Comparison of ENCODE assay signal across 8 cellular contexts in genomic region chr11:9758676-9759518, GRCh38.
DNase-seq lines count a peak whose midpoint lies in the region; ATAC-seq and TF ChIP-seq lines count a peak whose summit lies in the region.

No MANE protein-coding gene starts in this region.

- H3K9ac ChIP-seq in HUES48 (ENCODE audit: low read depth, low read length) = peak overlapping the region; percentile 65
- peak overlapping the region; percentile 89 for H3K9ac ChIP-seq in SU-DHL-6 (ENCODE audit: low read length)

- POLR2A ChIA-PET in CD8-positive, alpha-beta T cell (lab: Charles Lee) = interaction anchor here (0.6 to 1.1 kb wide), 2 partner anchors 214 to 549 kb away, joined by 3 to 5 read pairs; no protein-coding TSS in a partner anchor

- CTCF ChIA-PET in CD8-positive, alpha-beta T cell (lab: Charles Lee) = interaction anchor here (0.6 to 3.3 kb wide), 27 partner anchors 8 to 567 kb away, joined by 3 to 40 read pairs (median 4); partner anchors contain the start of gene ADM

- no peak for ATAC-seq in CD8-positive, alpha-beta T cell
- ATAC-seq in GM19452 (IDR thresholded peaks at IDR 0.05; ENCODE audit: unreplicated experiment) (peak; percentile 27), psoas muscle (peak; percentile 69 to 80 (median 76)), HG02610 (IDR thresholded peaks at IDR 0.05; ENCODE audit: unreplicated experiment) (no peak)

- DNase-seq in CD8-positive, alpha-beta T cell = peak in 6 of 7 experiments; percentile 28 to 63 (median 36)
- DNase-seq in amniotic stem cell (lab: John Stamatoyannopoulos, UW) (peak; percentile 25), left ventricle myocardium inferior (peak; percentile 90), psoas muscle (peak; percentile 87 to 92)

- no peaks in the 10 kb centered on the region for H3K36me3 Mint-ChIP-seq in CD8-positive, alpha-beta T cell

- peak overlapping the region; percentile 91 for H3K4me3 ChIP-seq in CD8-positive, alpha-beta T cell (ENCODE audit: low read depth, low read length)
- H3K4me3 ChIP-seq in HUES48 (ENCODE audit: low read depth, low read length) (peak overlapping the region; percentile 65), SU-DHL-6 (ENCODE audit: insufficient read depth, low read length, poor library complexity, severe bottlenecking) (peak overlapping the region; percentile 66), left ventricle myocardium inferior (peak overlapping the region; percentile 77), psoas muscle (peak overlapping the region; percentile 71)

- H3F3A ChIP-seq in SU-DHL-6 (ENCODE audit: insufficient read depth) = peaks cover 49% of the 10 kb centered on the region

- H4K20me1 ChIP-seq in SU-DHL-6 (ENCODE audit: low read depth, low read length) = no peaks in the 10 kb centered on the region

- H3K36me3 ChIP-seq in CD8-positive, alpha-beta T cell (ENCODE audit: insufficient read depth, low read length) = no peaks in the 10 kb centered on the region
- H3K36me3 ChIP-seq in HUES48 (ENCODE audit: control insufficient read depth, insufficient read depth, low read length) (no peaks in the 10 kb centered on the region), SU-DHL-6 (ENCODE audit: low read length) (no peaks in the 10 kb centered on the region), left ventricle myocardium inferior (no peaks in the 10 kb centered on the region), psoas muscle (ENCODE audit: insufficient read depth in 1 of 2, low read depth in 1 of 2) (no peaks in the 10 kb centered on the region)

- H3K27ac Mint-ChIP-seq in CD8-positive, alpha-beta T cell = peak overlapping the region; percentile 74

- intact Hi-C loops in CD8-positive, alpha-beta T cell (cut with DNase I, micrococcal nuclease) = loop anchor here (1.0 to 5.0 kb wide), 15 partner anchors 97 to 1077 kb away; partner anchors contain the start of genes CTR9 (in 1 of the 2), RPL27A (in 1 of the 2), SWAP70 (in 1 of the 2) and TMEM41B (in 1 of the 2)
- intact Hi-C loops in left ventricle myocardium inferior (cut with micrococcal nuclease) (no loop called here), psoas muscle (cut with DNase I) (loop anchor here (2.0 to 5.0 kb wide), 6 partner anchors 103 to 568 kb away; partner anchors contain the start of gene ADM (in 1 of the 2))

- no peaks in the 10 kb centered on the region for H3K27me3 Mint-ChIP-seq in CD8-positive, alpha-beta T cell (ENCODE audit: low read depth)

- H3K4me3 Mint-ChIP-seq in CD8-positive, alpha-beta T cell = peak overlapping the region; percentile 77

- H2AFZ ChIP-seq in SU-DHL-6 (ENCODE audit: low read depth, low read length, severe bottlenecking) = peak overlapping the region; percentile 71

- WGBS in psoas muscle, 3 donors = 21 to 33% (median 29%) methylated on average over 31 to 49 of the region's 49 CpGs

- H3K9me3 ChIP-seq in CD8-positive, alpha-beta T cell (ENCODE audit: low read length) = no peaks in the 10 kb centered on the region
- H3K9me3 ChIP-seq in HUES48 (ENCODE audit: control insufficient read depth, insufficient read depth, low read length) (no peaks in the 10 kb centered on the region), SU-DHL-6 (ENCODE audit: insufficient read depth, low read length) (no peaks in the 10 kb centered on the region), left ventricle myocardium inferior (replicated peaks) (no peaks in the 10 kb centered on the region), psoas muscle (no peaks in the 10 kb centered on the region)

- H3K9me3 Mint-ChIP-seq in CD8-positive, alpha-beta T cell = no peaks in the 10 kb centered on the region

- H3K79me2 ChIP-seq in SU-DHL-6 (ENCODE audit: insufficient read depth, low read length) = peaks cover 22% of the 10 kb centered on the region; the same call in 1 of the 2 replicates

- peak overlapping the region; percentile 84 for H3K4me2 ChIP-seq in SU-DHL-6 (ENCODE audit: low read depth, low read length, poor library complexity, severe bottlenecking)

- H3K4me1 Mint-ChIP-seq in CD8-positive, alpha-beta T cell (ENCODE audit: low read depth) = peaks cover 24% of the 10 kb centered on the region

- no peaks in the 10 kb centered on the region for H3K9me2 ChIP-seq in SU-DHL-6 (replicated peaks; ENCODE audit: insufficient read depth, low read length)

- no peak for TF ChIP-seq CTCF in CD8-positive, alpha-beta T cell (IDR thresholded peaks at IDR 0.05)
- TF ChIP-seq CTCF in SU-DHL-6 (IDR thresholded peaks at IDR 0.05; ENCODE audit: insufficient read depth, low read length, poor library complexity, severe bottlenecking) (no peak), left ventricle myocardium inferior (IDR thresholded peaks at IDR 0.05; ENCODE audit: borderline replicate concordance) (peak; percentile 7), psoas muscle (IDR thresholded peaks at IDR 0.05) (peak; percentile 13)

- peaks cover 12% of the 10 kb centered on the region for H3K4me1 ChIP-seq in CD8-positive, alpha-beta T cell (ENCODE audit: insufficient read depth, low read length)
- H3K4me1 ChIP-seq in HUES48 (ENCODE audit: control insufficient read depth, insufficient read depth, low read length) (peaks cover 28% of the 10 kb centered on the region), left ventricle myocardium inferior (peaks cover 70% of the 10 kb centered on the region), psoas muscle (peaks cover 21% of the 10 kb centered on the region)

- peak overlapping the region; percentile 36 for H3K27ac ChIP-seq in CD8-positive, alpha-beta T cell (ENCODE audit: low read depth, low read length)
- H3K27ac ChIP-seq in HUES48 (ENCODE audit: low read depth, low read length) (peak overlapping the region; percentile 21), SU-DHL-6 (ENCODE audit: low read depth, low read length) (peak overlapping the region; percentile 84), left ventricle myocardium inferior (replicated peaks) (peak overlapping the region; percentile 96), psoas muscle (peak overlapping the region; percentile 90)

- no peaks in the 10 kb centered on the region for H3K27me3 ChIP-seq in CD8-positive, alpha-beta T cell (ENCODE audit: insufficient read depth, low read length)
- H3K27me3 ChIP-seq in HUES48 (ENCODE audit: control insufficient read depth, insufficient read depth, low read length) (no peaks in the 10 kb centered on the region), SU-DHL-6 (ENCODE audit: low read length) (no peaks in the 10 kb centered on the region), left ventricle myocardium inferior (ENCODE audit: low read depth) (no peaks in the 10 kb centered on the region), psoas muscle (ENCODE audit: insufficient read depth in 3 of 3, low read length in 2 of 3) (no peaks in the 10 kb centered on the region)

Comparison
In these comparisons a context has a peak if more than half of its experiments do, and no peak if none do; other contexts are left out.
1. ATAC-seq: peak in GM19452 (single experiment) and psoas muscle (4 of 4); none in CD8-positive, alpha-beta T cell (single experiment) and HG02610 (single experiment).
2. DNase-seq: peak in every context shown above with its lines; median percentile 90 in left ventricle myocardium inferior; 90 in psoas muscle; 36 in CD8-positive, alpha-beta T cell; 25 in amniotic stem cell.
3. H3K27ac ChIP-seq: peak in every context shown above with its lines; median percentile 96 in left ventricle myocardium inferior; 90 in psoas muscle; 84 in SU-DHL-6; 36 in CD8-positive, alpha-beta T cell; 21 in HUES48.
4. CTCF ChIP-seq: peak in left ventricle myocardium inferior (single experiment) and psoas muscle (single experiment); none in CD8-positive, alpha-beta T cell (single experiment) and SU-DHL-6 (single experiment).
5. Peak in every context shown above with its lines, with median percentiles within 50 percentile points of each other: H3K4me3 ChIP-seq.